16 cellular contexts compared by ENCODE assay signal in genomic region chr6:79353226-79353625, GRCh38.
A peak's percentile ranks its signal among the peaks of the same experiment; 100 is the strongest.
DNase-seq lines count a peak whose midpoint lies in the region; ATAC-seq and TF ChIP-seq lines count a peak whose summit lies in the region.
"Had no signal": no experiment of that assay in that cellular context is flagged by ENCODE, and none has a peak within 500 bp of the region (broad histone marks: within the 10 kb centered on the region; RNA-seq: fewer than 3 reads in every experiment).

No MANE protein-coding gene starts in this region.

- H3K36me3 ChIP-seq in PC-3 (ENCODE audit: low read depth, low read length): no peaks in the 10 kb centered on the region
- no peaks in the 10 kb centered on the region for H3K36me3 ChIP-seq in endodermal cell (ENCODE audit: control insufficient read depth, insufficient read depth, low read length)
- H3K36me3 ChIP-seq: SJCRH30 had no signal

- peak overlapping the region; percentile 43 for H3K4me2 ChIP-seq in PC-3 (ENCODE audit: low read length)
- H3K4me2 ChIP-seq: GM23338, PC-9 had no signal

- BruUV-seq in PC-3 (replicated peaks; lab: Mats Ljungman, UMichigan): no TSS peak

- H3K79me2 ChIP-seq in PC-3 (ENCODE audit: low read length): no peaks in the 10 kb centered on the region

- CTCF ChIA-PET in PC-3 (lab: Charles Lee): no interaction called here

- POLR2A ChIA-PET in PC-3 (lab: Charles Lee; ENCODE audit: unreplicated experiment): no interaction called here

- no peaks in the 10 kb centered on the region for H3K27me3 Mint-ChIP-seq in endodermal cell (ENCODE audit: insufficient read depth)

- H3K27ac ChIP-seq in PC-3 (ENCODE audit: low read length): no peak overlapping the region
- H3K27ac ChIP-seq in endodermal cell (ENCODE audit: low read depth, low read length): no peak overlapping the region
- H3K27ac ChIP-seq: PC-9, SJCRH30 had no signal

- no peaks in the 10 kb centered on the region for H4K20me1 ChIP-seq in PC-3 (ENCODE audit: low read length)

- no peak overlapping the region for H2AFZ ChIP-seq in PC-3 (ENCODE audit: low read length)
- H2AFZ ChIP-seq: GM23338, PC-9 had no signal

- H3K27me3 ChIP-seq in PC-3 (ENCODE audit: low read length): no peaks in the 10 kb centered on the region
- no peaks in the 10 kb centered on the region for H3K27me3 ChIP-seq in endodermal cell (ENCODE audit: control insufficient read depth, insufficient read depth, low read length, poor library complexity, severe bottlenecking)
- H3K27me3 ChIP-seq: SJCRH30 had no signal

- peaks cover 24% of the 10 kb centered on the region for H3K9me3 Mint-ChIP-seq in endodermal cell

- intact Hi-C loops in PC-3 (cut with micrococcal nuclease): no loop called here

- H3K4me1 Mint-ChIP-seq in endodermal cell: no peaks in the 10 kb centered on the region
- H3K4me1 Mint-ChIP-seq: GM23338 had no signal

- H3K4me1 ChIP-seq in PC-3 (ENCODE audit: insufficient read depth, low read length) (no peaks in the 10 kb centered on the region), endodermal cell (ENCODE audit: control insufficient read depth, insufficient read depth, low read length) (no peaks in the 10 kb centered on the region)
- H3K4me1 ChIP-seq: SJCRH30 had no signal

- H3K4me3 Mint-ChIP-seq in endodermal cell: no peak overlapping the region
- H3K4me3 Mint-ChIP-seq: GM23338 had no signal

- no peak; the same call in 1 of the 2 replicates for ATAC-seq in PC-3
- no peak for ATAC-seq in GM18868 (IDR thresholded peaks at IDR 0.05; ENCODE audit: unreplicated experiment)
- ATAC-seq in HG03095 (IDR thresholded peaks at IDR 0.05; ENCODE audit: unreplicated experiment): no peak
- ATAC-seq: GM23338 had no signal

- H3K36me3 Mint-ChIP-seq in endodermal cell (ENCODE audit: low read depth): no peaks in the 10 kb centered on the region

- H3F3A ChIP-seq in PC-3 (ENCODE audit: low read length, unreplicated experiment): no peaks in the 10 kb centered on the region

- WGBS in endodermal cell (ENCODE audit: insufficient coverage in 1 of 2, insufficient read length in 1 of 2), 2 experiments: 96 to 97% methylated on average over 3 to 4 of the region's 4 CpGs

- no peak overlapping the region for H3K27ac Mint-ChIP-seq in endodermal cell
- H3K27ac Mint-ChIP-seq: GM23338 had no signal

- H3K4me3 ChIP-seq in PC-3 (ENCODE audit: low read length): no peak overlapping the region
- H3K4me3 ChIP-seq in fibroblast of mammary gland (ENCODE audit: control insufficient read depth, low read depth, low read length): no peak overlapping the region
- no peak overlapping the region for H3K4me3 ChIP-seq in endodermal cell (ENCODE audit: low read length)
- H3K4me3 ChIP-seq: GM23338, PC-9, SJCRH30 had no signal

- H3K9me3 ChIP-seq in PC-3 (ENCODE audit: low read length): no peaks in the 10 kb centered on the region
- H3K9me3 ChIP-seq in endodermal cell (ENCODE audit: control insufficient read depth, low read length): no peaks in the 10 kb centered on the region

- peak; percentile 4 for DNase-seq in GM03348 (ENCODE audit: low spot score)
- peak; percentile 49 for DNase-seq in PC-3
- DNase-seq in fibroblast of mammary gland (ENCODE audit: low read depth): peak; percentile 34
- DNase-seq in amniotic stem cell (lab: John Stamatoyannopoulos, UW): no peak
- DNase-seq in endodermal cell: no peak
- DNase-seq: C1 segment of cervical spinal cord, HCEC 1CT, NCI-H1417, NCI-H187 treated with DMSO at 0.1 percent for 48 hours, NCI-H2227 treated with DMSO at 0.1 percent for 48 hours, NCI-H524 treated with DMSO at 0.1 percent for 48 hours, PC-9, SJCRH30 had no signal

- H3K9ac ChIP-seq in PC-3 (ENCODE audit: low read length) (no peak overlapping the region), endodermal cell (ENCODE audit: extremely low read depth, low read length, poor library complexity, severe bottlenecking) (no peak overlapping the region)

- TF ChIP-seq CTCF in PC-3 (conservative IDR thresholded peaks at IDR 0.05; ENCODE audit: low read depth, low read length) (no peak), fibroblast of mammary gland (conservative IDR thresholded peaks at IDR 0.05; ENCODE audit: control insufficient read depth, insufficient read depth, low read depth, low read length) (no peak), endodermal cell (conservative IDR thresholded peaks at IDR 0.05) (no peak)

- H3K9me2 ChIP-seq in PC-3 (replicated peaks; ENCODE audit: low read length): no peaks in the 10 kb centered on the region

Comparison
In these comparisons a context has a peak if more than half of its experiments do, and no peak if none do; other contexts are left out.
1. DNase-seq: peak in GM03348 (single experiment), PC-3 (single experiment) and fibroblast of mammary gland (single experiment); none in amniotic stem cell (single experiment) and endodermal cell (single experiment).